ENCODE assay signal across 8 cellular contexts in the genomic region with DNA sequence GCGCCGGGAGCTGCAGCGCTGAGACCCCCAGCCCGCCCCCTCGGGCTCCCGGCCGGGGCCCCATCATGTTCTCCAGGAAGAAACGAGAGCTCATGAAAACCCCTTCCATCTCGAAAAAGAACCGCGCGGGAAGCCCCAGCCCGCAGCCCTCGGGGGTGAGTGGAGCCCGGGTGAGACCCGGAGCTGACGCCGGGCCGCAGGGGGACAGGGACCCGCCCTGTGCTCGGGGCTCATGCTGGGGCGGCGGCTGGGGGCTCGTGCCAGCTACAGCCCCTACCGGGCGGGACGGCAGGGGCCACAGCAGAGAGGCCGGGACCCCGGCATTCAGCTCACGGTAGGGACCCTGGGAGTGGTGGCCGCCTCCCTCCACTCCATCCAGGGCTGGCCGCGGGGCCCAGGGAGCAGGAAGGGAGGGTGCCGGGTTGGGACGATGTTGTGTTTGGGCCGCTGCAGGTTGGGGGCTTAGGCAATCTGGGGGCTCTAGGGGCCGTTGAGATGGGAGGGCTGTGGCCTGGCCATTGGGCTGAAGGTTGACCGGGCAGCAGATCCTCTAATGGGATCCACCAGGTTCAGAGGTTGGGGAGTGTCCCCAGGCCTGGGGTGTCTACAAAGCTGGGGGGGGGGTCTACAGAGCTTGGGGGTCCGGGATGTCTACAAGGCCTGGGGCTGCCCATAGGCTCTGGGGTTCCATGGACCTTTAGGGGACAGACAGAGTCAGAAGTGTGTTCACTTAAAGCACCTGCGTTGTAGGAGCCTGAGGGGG. TPM values are rescaled to one million over a fixed set of nuclear protein-coding genes. Genes with fewer than 3 reads are reported as not detected.
DNase-seq lines count a peak whose midpoint lies in the region; ATAC-seq and TF ChIP-seq lines count a peak whose summit lies in the region.

No MANE protein-coding gene starts in this region.

- H3K36me3 Mint-ChIP-seq in CD8-positive, alpha-beta T cell, result peaks cover 28% of the 10 kb centered on the region

- H3K4me3 Mint-ChIP-seq in CD8-positive, alpha-beta T cell, result peak overlapping the region; percentile 90

- H3K79me2 ChIP-seq in hepatocyte, result no peaks in the 10 kb centered on the region

- WGBS in hepatocyte (ENCODE audit: low lambda C conversion rate, missing lambda C conversion rate), result 21% methylated on average over 27 of the region's 40 CpGs
- 9% methylated on average over 8 of the region's 40 CpGs for WGBS in suprapubic skin

- peak overlapping the region; percentile 99 for H3K27ac ChIP-seq in CD8-positive, alpha-beta T cell (ENCODE audit: low read depth, low read length)
- H3K27ac ChIP-seq in hepatocyte, result no peak overlapping the region
- H3K27ac ChIP-seq in suprapubic skin, result peak overlapping the region; percentile 1

- H3K9me3 Mint-ChIP-seq in CD8-positive, alpha-beta T cell, result no peaks in the 10 kb centered on the region

- intact Hi-C loops in CD8-positive, alpha-beta T cell (cut with DNase I, micrococcal nuclease), result loop anchor here (1.0 to 5.0 kb wide), 9 partner anchors 10 to 160 kb away; a partner anchor contains a TSS

- TF ChIP-seq CTCF in CD8-positive, alpha-beta T cell (IDR thresholded peaks at IDR 0.05), result no peak
- TF ChIP-seq CTCF in hepatocyte (IDR thresholded peaks at IDR 0.05; ENCODE audit: poor library complexity) (no peak), suprapubic skin (IDR thresholded peaks at IDR 0.05) (no peak)

- CTCF ChIA-PET in CD8-positive, alpha-beta T cell (lab: Charles Lee), result interaction anchor here (0.6 to 5.0 kb wide), 13 partner anchors 9 to 126 kb away, joined by 3 to 148 read pairs (median 4); a partner anchor contains a TSS

- peak overlapping the region; percentile 95 for H3K27ac Mint-ChIP-seq in CD8-positive, alpha-beta T cell

- peak overlapping the region; percentile 93 for H3K4me2 ChIP-seq in hepatocyte

- peaks cover 63% of the 10 kb centered on the region for H3K4me1 ChIP-seq in CD8-positive, alpha-beta T cell (ENCODE audit: insufficient read depth, low read length)
- peaks cover 28% of the 10 kb centered on the region for H3K4me1 ChIP-seq in hepatocyte (ENCODE audit: insufficient read depth)
- H3K4me1 ChIP-seq in suprapubic skin, result peaks cover 62% of the 10 kb centered on the region

- no peaks in the 10 kb centered on the region for H3K9me2 ChIP-seq in hepatocyte (replicated peaks; ENCODE audit: insufficient read depth)

- H3K4me1 Mint-ChIP-seq in CD8-positive, alpha-beta T cell (ENCODE audit: low read depth), result peaks cover 49% of the 10 kb centered on the region

- TF ChIP-seq POLR2A in suprapubic skin (IDR thresholded peaks at IDR 0.05), result no peak

- ATAC-seq in CD8-positive, alpha-beta T cell, result peak; percentile 45
- peak; percentile 29 for ATAC-seq in HG02678 (IDR thresholded peaks at IDR 0.05; ENCODE audit: unreplicated experiment)

- POLR2A ChIA-PET in CD8-positive, alpha-beta T cell (lab: Charles Lee), result interaction anchor here (0.6 to 28.4 kb wide), 22 partner anchors 9 to 1409 kb away, joined by 3 to 1023 read pairs (median 6); a partner anchor contains a TSS

- H3K4me3 ChIP-seq in CD8-positive, alpha-beta T cell (ENCODE audit: low read depth, low read length), result peak overlapping the region; percentile 89
- H3K4me3 ChIP-seq in hepatocyte (no peak overlapping the region), suprapubic skin (peak overlapping the region; percentile 52)

- no peaks in the 10 kb centered on the region for H3K27me3 ChIP-seq in CD8-positive, alpha-beta T cell (ENCODE audit: insufficient read depth, low read length)
- H3K27me3 ChIP-seq in hepatocyte (peaks cover 50% of the 10 kb centered on the region), suprapubic skin (peaks cover 41% of the 10 kb centered on the region)

- no peak for TF ChIP-seq EP300 in suprapubic skin (IDR thresholded peaks at IDR 0.05)

- no peaks in the 10 kb centered on the region for H4K20me1 ChIP-seq in hepatocyte (ENCODE audit: insufficient read depth, poor library complexity, severe bottlenecking)

- H3K27me3 Mint-ChIP-seq in CD8-positive, alpha-beta T cell (ENCODE audit: low read depth), result no peaks in the 10 kb centered on the region

- peak in 4 of 7 experiments; percentile 54 to 88 (median 68) for DNase-seq in CD8-positive, alpha-beta T cell
- peak; percentile 64 for DNase-seq in activated CD4-positive, CD25-positive, alpha-beta regulatory T cell treated with anti-CD3 and anti-CD28 coated beads, Interleukin-2, amount 50 U/mL, for 72 hours
- DNase-seq in hepatocyte (ENCODE audit: low spot score) (no peak), suprapubic skin (ENCODE audit: low spot score in 2 of 2) (peak in 1 of 2 donors; percentile 64), GM03348 (ENCODE audit: low spot score) (no peak), NCI-H526 treated with DMSO at 0.1 percent for 48 hours (lab: John Stamatoyannopoulos, UW) (no peak), HuH-7 (ENCODE audit: low spot score) (no peak)

- no peaks in the 10 kb centered on the region for H3K9me3 ChIP-seq in CD8-positive, alpha-beta T cell (ENCODE audit: low read length)
- H3K9me3 ChIP-seq in hepatocyte (ENCODE audit: low read depth) (no peaks in the 10 kb centered on the region), suprapubic skin (no peaks in the 10 kb centered on the region)

- peaks cover 22% of the 10 kb centered on the region for H3K36me3 ChIP-seq in CD8-positive, alpha-beta T cell (ENCODE audit: insufficient read depth, low read length)
- no peaks in the 10 kb centered on the region for H3K36me3 ChIP-seq in hepatocyte (replicated peaks; ENCODE audit: insufficient read depth, low read depth)
- no peaks in the 10 kb centered on the region for H3K36me3 ChIP-seq in suprapubic skin

- H2AFZ ChIP-seq in hepatocyte, result no peak overlapping the region

RNA-seq across cellular contexts. Expression of a gene that starts 0.6 kb away (rescaled TPM):
- total RNA-seq in CD8-positive, alpha-beta T cell, result 100 to 1,000 TPM; 901 to 938 TPM
- total RNA-seq in hepatocyte, result 11.0 and 12.9 TPM in 2 replicates
- 16.0 and 18.3 TPM in 2 replicates for polyA plus RNA-seq in hepatocyte
- 10 to 100 TPM; 11.5 to 13.4 (median 12.6) TPM for total RNA-seq in suprapubic skin

RNA-seq across cellular contexts. Expression of a gene that starts 27.6 kb away (rescaled TPM):
- 10 to 100 TPM; 93.3 to 98.0 TPM for total RNA-seq in CD8-positive, alpha-beta T cell
- total RNA-seq in hepatocyte (8.2 and 17.8 TPM in 2 replicates), suprapubic skin (10 to 100 TPM; 29.8 to 97.6 (median 47.5) TPM)
- 26.8 and 38.1 TPM in 2 replicates for polyA plus RNA-seq in hepatocyte

RNA-seq across cellular contexts. Expression of a gene that starts 27.7 kb away (rescaled TPM):
- total RNA-seq in CD8-positive, alpha-beta T cell, result 10 to 100 TPM; 75.3 to 76.2 TPM
- 126 and 170 TPM in 2 replicates for total RNA-seq in hepatocyte
- 326 and 328 TPM in 2 replicates for polyA plus RNA-seq in hepatocyte
- total RNA-seq in suprapubic skin, result 100 to 1,000 TPM in 3 of 4 donors, 10 to 100 TPM in 1; 84.1 to 142 (median 111) TPM

RNA-seq across cellular contexts. Expression of a gene that starts 36.3 kb away (rescaled TPM):
- total RNA-seq in CD8-positive, alpha-beta T cell, result 100 to 1,000 TPM; 172 to 174 TPM
- total RNA-seq in hepatocyte (524 and 539 TPM in 2 replicates), suprapubic skin (100 to 1,000 TPM; 267 to 359 (median 344) TPM)
- 729 and 735 TPM in 2 replicates for polyA plus RNA-seq in hepatocyte

RNA-seq across cellular contexts. Expression of a gene that starts 41.1 kb away (rescaled TPM):
- 100 to 1,000 TPM; 382 to 392 TPM for total RNA-seq in CD8-positive, alpha-beta T cell
- total RNA-seq in hepatocyte (88.5 and 115 TPM in 2 replicates), suprapubic skin (10 to 100 TPM; 44.0 to 75.1 (median 68.4) TPM)
- 229 and 247 TPM in 2 replicates for polyA plus RNA-seq in hepatocyte

Comparison
In these comparisons a context has a peak if more than half of its experiments do, and no peak if none do; other contexts are left out.
1. DNase-seq: peak in CD8-positive, alpha-beta T cell (4 of 7) and activated CD4-positive, CD25-positive, alpha-beta regulatory T cell treated with anti-CD3 and anti-CD28 coated beads, Interleukin-2, amount 50 U/mL, for 72 hours (single experiment); none in hepatocyte (single experiment), GM03348 (single experiment), NCI-H526 treated with DMSO at 0.1 percent for 48 hours (single experiment) and HuH-7 (single experiment).
2. RNA of a gene that starts 0.6 kb away (total RNA-seq): 901 to 938 TPM in CD8-positive, alpha-beta T cell; 11.5 to 13.4 TPM in suprapubic skin and 11.0 to 12.9 TPM in hepatocyte; every median in the first group is over 10 times any median in the second.